12 cellular contexts compared by ENCODE assay signal in the genomic region with DNA sequence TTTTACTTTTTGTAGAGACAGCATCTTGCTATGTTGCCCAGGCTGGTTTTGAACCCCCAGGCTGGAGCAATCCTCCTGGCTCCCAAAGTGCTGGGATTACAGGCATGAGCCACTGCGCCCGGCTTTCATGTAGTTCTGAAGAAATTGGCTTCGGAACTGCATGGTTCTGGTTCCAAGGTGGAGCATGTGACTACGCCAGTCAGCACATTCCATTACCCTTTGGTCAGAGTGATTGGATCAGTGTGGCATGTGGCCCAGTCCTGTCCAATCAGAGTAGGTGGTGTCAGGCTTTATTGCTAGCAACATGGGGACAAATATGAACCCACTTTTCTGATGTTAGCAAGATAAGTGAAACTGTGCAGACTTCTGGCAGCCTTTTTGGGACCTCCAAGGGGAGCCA.
DNase-seq lines count a peak whose midpoint lies in the region; ATAC-seq and TF ChIP-seq lines count a peak whose summit lies in the region.
"Had no signal": no experiment of that assay in that cellular context is flagged by ENCODE, and none has a peak within 500 bp of the region (broad histone marks: within the 10 kb centered on the region; RNA-seq: fewer than 3 reads in every experiment).

No MANE protein-coding gene starts in this region.

- H3K4me3 ChIP-seq in ACC112 (ENCODE audit: low read depth, low read length) = no peak overlapping the region
- H3K4me3 ChIP-seq in muscle layer of colon (ENCODE audit: low read depth in 1 of 2, low read length in 2 of 2) = no peak overlapping the region

- H3K79me2 ChIP-seq in ACC112 (ENCODE audit: control insufficient read depth, insufficient read depth, low read length, unreplicated experiment) = no peaks in the 10 kb centered on the region

- ATAC-seq in SK-N-SH treated with all-trans-retinoic acid at 6 μM for 48 hours (peak; percentile 30), GM19395 (IDR thresholded peaks at IDR 0.05; ENCODE audit: unreplicated experiment) (no peak)

- peak; percentile 93 for DNase-seq in fibroblast of peridontal ligament (ENCODE audit: extremely low read depth)
- DNase-seq in germinal center (ENCODE audit: low spot score) = no peak
- DNase-seq in NCI-H1092 treated with DMSO at 0.1 percent for 48 hours (lab: John Stamatoyannopoulos, UW) = no peak
- DNase-seq in AML-193 (lab: John Stamatoyannopoulos, UW) = no peak
- DNase-seq: H9; NK-92 treated with Interleukin-12 subunit alpha and Interleukin-12 subunit beta, amount 100 ng/mL, for 24 hours; stimulated activated CD4-positive, alpha-beta T cell treated with anti-CD3 and anti-CD28 coated beads, Interleukin-2, amount 100 ng/mL, for 24 hours had no signal

- H3K4me1 ChIP-seq in ACC112 (ENCODE audit: control insufficient read depth, insufficient read depth, low read length, unreplicated experiment) (peaks cover 45% of the 10 kb centered on the region), muscle layer of colon (ENCODE audit: insufficient read depth, low read length) (peaks cover 64% of the 10 kb centered on the region)

- H3K9me3 ChIP-seq in muscle layer of colon (ENCODE audit: low read length) = no peaks in the 10 kb centered on the region

- H3K27ac ChIP-seq in ACC112 (ENCODE audit: low read depth, low read length) (peak overlapping the region; percentile 38; the same call in 1 of the 2 replicates), muscle layer of colon (ENCODE audit: low read depth, low read length) (peak overlapping the region; percentile 53)
- H3K27ac ChIP-seq: KMS-11 had no signal

- no peaks in the 10 kb centered on the region for H3K27me3 ChIP-seq in ACC112 (ENCODE audit: insufficient read depth, low read length)
- H3K27me3 ChIP-seq in muscle layer of colon (ENCODE audit: control insufficient read depth in 1 of 2, insufficient read depth in 2 of 2, low read length in 2 of 2) = no peaks in the 10 kb centered on the region

- no peak overlapping the region for H3K9ac ChIP-seq in muscle layer of colon (ENCODE audit: low read length)
- H3K9ac ChIP-seq: KMS-11 had no signal

- H3K36me3 ChIP-seq in ACC112 (ENCODE audit: insufficient read depth, low read length) = no peaks in the 10 kb centered on the region
- H3K36me3 ChIP-seq in muscle layer of colon (ENCODE audit: insufficient read depth, low read length) = no peaks in the 10 kb centered on the region

- no peak overlapping the region for H2AFZ ChIP-seq in ACC112 (ENCODE audit: low read length, unreplicated experiment)

TF ChIP-seq in SK-N-SH treated with all-trans-retinoic acid at 6 μM for 48 hours, 23 proteins besides CTCF, POLR2A, EP300 and RAD21:
- peak; percentile 67 for TF ChIP-seq SNAI2 (CRISPR knock-in tag; IDR thresholded peaks at IDR 0.05)
- no peak for TF ChIP-seq TOX (CRISPR knock-in tag; IDR thresholded peaks at IDR 0.05; ENCODE audit: borderline replicate concordance)
